In the genomic region with DNA sequence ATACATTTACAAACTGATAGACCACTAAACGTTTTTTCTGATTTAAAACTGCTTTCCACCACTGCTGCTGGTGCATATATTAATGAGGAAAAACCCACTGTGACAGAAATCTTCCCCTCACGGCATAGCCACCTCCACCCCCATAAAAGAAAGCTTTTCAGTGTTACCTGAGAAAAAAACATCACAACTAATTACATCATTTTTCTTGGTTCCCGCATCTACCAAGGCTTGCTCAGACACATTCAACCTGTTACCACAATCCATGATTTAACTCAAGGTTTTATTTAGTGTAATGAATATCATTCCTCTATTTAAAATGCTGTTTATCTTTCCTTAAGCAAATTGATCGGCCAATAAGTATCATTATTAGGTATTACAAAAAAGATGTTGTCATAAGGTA, we compare ENCODE assay signal across 1 cellular context.
A peak's percentile ranks its signal among the peaks of the same experiment; 100 is the strongest.
TF ChIP-seq lines count a peak whose summit lies in the region.

No MANE protein-coding gene starts in this region.

TF ChIP-seq in GM12878, 131 proteins besides CTCF, POLR2A, EP300 and RAD21:
- peak; percentile 78 for TF ChIP-seq ATF2 (IDR thresholded peaks at IDR 0.05; ENCODE audit: low read length)
- TF ChIP-seq E4F1 (IDR thresholded peaks at IDR 0.05; ENCODE audit: borderline replicate concordance, partially characterized antibody) = no peak
- TF ChIP-seq CEBPB (IDR thresholded peaks at IDR 0.05; ENCODE audit: borderline replicate concordance in 1 of 2, low read depth in 2 of 2, low read length in 2 of 2) = no peak
- peak; percentile 23; the same call in 1 of the 2 replicates for TF ChIP-seq RUNX3 (IDR thresholded peaks at IDR 0.05; ENCODE audit: low read length)
- TF ChIP-seq BCL11A (IDR thresholded peaks at IDR 0.05; ENCODE audit: low read depth, low read length) = 0 out of 2 replicates have a peak, but pooled peaks have one; percentile 31
- peak; percentile 69 for TF ChIP-seq ATF7 (IDR thresholded peaks at IDR 0.05; ENCODE audit: low read depth)
- TF ChIP-seq EED (IDR thresholded peaks at IDR 0.05; ENCODE audit: low read depth) = no peak
- TF ChIP-seq CREM (IDR thresholded peaks at IDR 0.05; ENCODE audit: low read depth) = no peak
- no peak for TF ChIP-seq SMAD1 (IDR thresholded peaks at IDR 0.05; ENCODE audit: low read depth, partially characterized antibody)
- TF ChIP-seq RELA (IDR thresholded peaks at IDR 0.05; ENCODE audit: borderline replicate concordance, partially characterized antibody) = no peak
- no peak for TF ChIP-seq E2F4 (IDR thresholded peaks at IDR 0.05; ENCODE audit: low read depth, low read length)
- TF ChIP-seq KLF5 (IDR thresholded peaks at IDR 0.05; ENCODE audit: partially characterized antibody) = no peak
- TF ChIP-seq NR2F1 (conservative IDR thresholded peaks at IDR 0.05) = no peak
- TF ChIP-seq JUNB (IDR thresholded peaks at IDR 0.05) = no peak
TF ChIP-seq in GM12878: peak in this region for 4.
